Comparison of ENCODE assay signal across 9 cellular contexts in genomic region chr7:54546081-54546985, GRCh38. TPM values are rescaled to one million over a fixed set of nuclear protein-coding genes. Genes with fewer than 3 reads are reported as not detected.
DNase-seq lines count a peak whose midpoint lies in the region; ATAC-seq and TF ChIP-seq lines count a peak whose summit lies in the region.
"Had no signal": no experiment of that assay in that cellular context is flagged by ENCODE, and none has a peak within 500 bp of the region (broad histone marks: within the 10 kb centered on the region; RNA-seq: fewer than 3 reads in every experiment).

No MANE protein-coding gene starts in this region.

- H3K9ac ChIP-seq in IMR-90 (ENCODE audit: low read depth, low read length): no peak overlapping the region

- H3K27ac Mint-ChIP-seq in Calu3 (ENCODE audit: unreplicated experiment): no peak overlapping the region
- no peak overlapping the region for H3K27ac Mint-ChIP-seq in nephron

- H3K27me3 Mint-ChIP-seq in Calu3 (ENCODE audit: unreplicated experiment) (peaks cover 67% of the 10 kb centered on the region), nephron (ENCODE audit: low read depth) (peaks cover 74% of the 10 kb centered on the region)

- H3K27me3 ChIP-seq in IMR-90 (ENCODE audit: control insufficient read depth, insufficient read depth, low read length): peaks cover 24% of the 10 kb centered on the region

- peak overlapping the region; percentile 71 for H3K4me3 Mint-ChIP-seq in Calu3 (ENCODE audit: low read depth, unreplicated experiment)
- peak overlapping the region; percentile 9 to 65 (median 55) for H3K4me3 Mint-ChIP-seq in nephron

- no peak overlapping the region for H4K8ac ChIP-seq in IMR-90 (ENCODE audit: low read depth in 2 of 2, low read length in 2 of 2)

- H3K36me3 Mint-ChIP-seq in Calu3 (ENCODE audit: insufficient read depth, unreplicated experiment): no peaks in the 10 kb centered on the region
- H3K36me3 Mint-ChIP-seq in nephron (ENCODE audit: low read depth): no peaks in the 10 kb centered on the region

- H3K79me1 ChIP-seq in IMR-90 (ENCODE audit: low read depth in 1 of 2, low read length in 2 of 2): no peaks in the 10 kb centered on the region

- H2BK15ac ChIP-seq in IMR-90 (ENCODE audit: low read depth, low read length): no peak overlapping the region

- no peak overlapping the region for H3K18ac ChIP-seq in IMR-90 (ENCODE audit: low read depth, low read length)

- no peak overlapping the region for H3K27ac ChIP-seq in IMR-90 (ENCODE audit: insufficient read depth, low read length)

- TF ChIP-seq CTCF in Calu3 (IDR thresholded peaks at IDR 0.05; ENCODE audit: unreplicated experiment) (peak; percentile 50), IMR-90 (conservative IDR thresholded peaks at IDR 0.05; ENCODE audit: low read depth, low read length) (no peak), nephron (IDR thresholded peaks at IDR 0.05; ENCODE audit: unreplicated experiment in 3 of 3) (peak in 2 of 3 experiments; percentile 19 to 33)

- CTCF ChIA-PET in Calu3 (lab: Charles Lee) (interaction anchor here (1.0 to 1.4 kb wide), 3 partner anchors 10 to 159 kb away, joined by 3 to 7 read pairs (median 4); no protein-coding TSS in a partner anchor), IMR-90 (lab: Yijun Ruan, JAX) (no interaction called here)

- H3K9me1 ChIP-seq in IMR-90 (ENCODE audit: insufficient read depth, low read length): no peaks in the 10 kb centered on the region

- no peak for TF ChIP-seq RAD21 in IMR-90 (IDR thresholded peaks at IDR 0.05; ENCODE audit: low read length)

- H2BK20ac ChIP-seq in IMR-90 (ENCODE audit: low read depth, low read length): no peak overlapping the region

- no peak for TF ChIP-seq POLR2A in IMR-90 (IDR thresholded peaks at IDR 0.05; ENCODE audit: low read depth, low read length)

- peak overlapping the region; percentile 16 for H2AK9ac ChIP-seq in IMR-90 (replicated peaks; ENCODE audit: low read depth, low read length, poor library complexity)

- no peak overlapping the region for H2BK5ac ChIP-seq in IMR-90 (ENCODE audit: low read depth, low read length, poor library complexity, severe bottlenecking)

- DNase-seq in Calu3: peak; percentile 83
- DNase-seq in IMR-90: no peak
- peak; percentile 38 to 65 for DNase-seq in T47D (ENCODE audit: low read depth in 1 of 2, low spot score in 1 of 2)
- DNase-seq in NCI-H1105 (lab: John Stamatoyannopoulos, UW): no peak
- no peak for DNase-seq in NCI-H2196 treated with DMSO at 0.1 percent for 48 hours (lab: John Stamatoyannopoulos, UW; ENCODE audit: unreplicated experiment)
- DNase-seq in NK-92 (lab: John Stamatoyannopoulos, UW; ENCODE audit: unreplicated experiment): no peak
- DNase-seq in NK-92 treated with Interleukin-12 subunit alpha and Interleukin-12 subunit beta, amount 100 ng/mL, for 24 hours (lab: John Stamatoyannopoulos, UW): no peak
- DNase-seq: NCI-H1436 treated with DMSO at 0.1 percent for 48 hours had no signal

- H4K5ac ChIP-seq in IMR-90 (ENCODE audit: low read depth, low read length): no peak overlapping the region

- peak overlapping the region; percentile 63 for H2AFZ ChIP-seq in IMR-90 (replicated peaks; ENCODE audit: low read length, poor library complexity)

- in situ Hi-C loops in IMR-90 (cut with MboI; ENCODE audit: low sequenced_read_pairs) (no loop called here), T47D (cut with HindIII; ENCODE audit: low pct_unique_long_range_greater_than_20kb, low sequenced_read_pairs) (no loop called here)

- H3K56ac ChIP-seq in IMR-90 (ENCODE audit: extremely low read depth, insufficient read depth, low read length): no peak overlapping the region

- no peak overlapping the region for H3K4ac ChIP-seq in IMR-90 (ENCODE audit: low read depth, low read length)

- H3K4me3 ChIP-seq in IMR-90 (ENCODE audit: insufficient read depth, low read depth, low read length): no peak overlapping the region

- no peak overlapping the region for H3K4me2 ChIP-seq in IMR-90 (ENCODE audit: low read depth, low read length)

- no peak; the same call in 1 of the 2 replicates for ATAC-seq in IMR-90 (ENCODE audit: low read depth)

- H3K4me1 Mint-ChIP-seq in Calu3 (ENCODE audit: low read depth, unreplicated experiment) (no peaks in the 10 kb centered on the region), nephron (peaks cover 20% of the 10 kb centered on the region)

- dilution Hi-C loops in IMR-90 (cut with HindIII; ENCODE audit: low sequenced_read_pairs, unreplicated experiment): no loop called here

- no peak overlapping the region for H3K14ac ChIP-seq in IMR-90 (replicated peaks; ENCODE audit: low read depth, low read length)

- H3K4me1 ChIP-seq in IMR-90 (ENCODE audit: control insufficient read depth, insufficient read depth, low read length): no peaks in the 10 kb centered on the region

- H3K36me3 ChIP-seq in IMR-90 (ENCODE audit: control insufficient read depth, insufficient read depth, low read length): no peaks in the 10 kb centered on the region

- intact Hi-C loops in Calu3 (cut with micrococcal nuclease; ENCODE audit: unreplicated experiment): no loop called here
- intact Hi-C loops in IMR-90 (cut with micrococcal nuclease): no loop called here

- H4K20me1 ChIP-seq in IMR-90 (ENCODE audit: insufficient read depth, low read length): no peaks in the 10 kb centered on the region

- no peak overlapping the region for H4K91ac ChIP-seq in IMR-90 (ENCODE audit: insufficient read depth, low read depth, low read length)

- BruUV-seq in Calu3 (replicated peaks; lab: Mats Ljungman, UMichigan) (no TSS peak), IMR-90 (replicated peaks; lab: Mats Ljungman, UMichigan) (no TSS peak)

- no peak overlapping the region for H3K23ac ChIP-seq in IMR-90 (ENCODE audit: low read depth, low read length)

- no peak overlapping the region for H2BK120ac ChIP-seq in IMR-90 (ENCODE audit: low read depth, low read length)

- H3K9me3 Mint-ChIP-seq in Calu3 (ENCODE audit: low read depth, unreplicated experiment) (no peaks in the 10 kb centered on the region), nephron (peaks cover 5% of the 10 kb centered on the region)

- POLR2A ChIA-PET in IMR-90 (lab: Charles Lee; ENCODE audit: unreplicated experiment): no interaction called here

- no peaks in the 10 kb centered on the region for H3K9me3 ChIP-seq in IMR-90 (ENCODE audit: control insufficient read depth, insufficient read depth, low read length)

- H2AK5ac ChIP-seq in IMR-90 (ENCODE audit: low read depth, low read length): no peak overlapping the region

- WGBS in IMR-90 (ENCODE audit: extremely low coverage in 2 of 2, insufficient read length in 1 of 2), 2 experiments: 1% methylated on average over 42 of the region's 80 CpGs; no CpG with 5 or more reads in 1 of the 2 experiments

TF ChIP-seq in IMR-90, 13 proteins besides CTCF, POLR2A, EP300 and RAD21:
- TF ChIP-seq RFX5 (IDR thresholded peaks at IDR 0.05; ENCODE audit: low read depth, low read length) (no peak), SMC3 (IDR thresholded peaks at IDR 0.05; ENCODE audit: low read depth, low read length) (no peak), BHLHE40 (IDR thresholded peaks at IDR 0.05; ENCODE audit: low read depth, low read length) (no peak), MXI1 (IDR thresholded peaks at IDR 0.05; ENCODE audit: borderline replicate concordance, low read depth, low read length) (no peak), CEBPB (IDR thresholded peaks at IDR 0.05; ENCODE audit: low read depth, low read length) (no peak), CHD1 (IDR thresholded peaks at IDR 0.05; ENCODE audit: low read depth, low read length) (no peak), FOS (IDR thresholded peaks at IDR 0.05; ENCODE audit: low read depth, low read length) (no peak), MAFK (IDR thresholded peaks at IDR 0.05; ENCODE audit: low read depth, low read length) (no peak), NFE2L2 (IDR thresholded peaks at IDR 0.05; ENCODE audit: low read depth, low read length) (no peak), RCOR1 (IDR thresholded peaks at IDR 0.05; ENCODE audit: insufficient replicate concordance, low read length) (no peak), MAZ (IDR thresholded peaks at IDR 0.05; ENCODE audit: borderline replicate concordance, low read depth, low read length) (no peak), ELK1 (IDR thresholded peaks at IDR 0.05; ENCODE audit: borderline replicate concordance, low read depth, low read length) (no peak)
- TF ChIP-seq, protein P1, sequence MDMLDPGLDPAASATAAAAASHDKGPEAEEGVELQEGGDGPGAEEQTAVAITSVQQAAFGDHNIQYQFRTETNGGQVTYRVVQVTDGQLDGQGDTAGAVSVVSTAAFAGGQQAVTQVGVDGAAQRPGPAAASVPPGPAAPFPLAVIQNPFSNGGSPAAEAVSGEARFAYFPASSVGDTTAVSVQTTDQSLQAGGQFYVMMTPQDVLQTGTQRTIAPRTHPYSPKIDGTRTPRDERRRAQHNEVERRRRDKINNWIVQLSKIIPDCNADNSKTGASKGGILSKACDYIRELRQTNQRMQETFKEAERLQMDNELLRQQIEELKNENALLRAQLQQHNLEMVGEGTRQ (IDR thresholded peaks at IDR 0.05; ENCODE audit: low read depth, low read length): no peak

RNA-seq across cellular contexts. Expression of gene VSTM2A, which starts 4.2 kb away (rescaled TPM):
- not detected in 2 replicates for total RNA-seq in Calu3 (2022)
- not detected in 2 replicates for total RNA-seq in IMR-90 (2012; rRNA removed)
- not detected in 2 replicates for polyA plus RNA-seq in IMR-90 (2012; rRNA removed)
- polyA plus RNA-seq in IMR-90 (2012; cell fraction: cytosol; rRNA removed): not detected in 2 replicates
- polyA plus RNA-seq in IMR-90 (2012; cell fraction: nucleus; rRNA removed; ENCODE audit: low replicate concordance): not detected in 2 replicates

Comparison
In these comparisons a context has a peak if more than half of its experiments do, and no peak if none do; other contexts are left out.
1. DNase-seq: peak in Calu3 (single experiment) and T47D (2 of 2); none in IMR-90 (single experiment), NCI-H1105 (single experiment), NCI-H2196 treated with DMSO at 0.1 percent for 48 hours (single experiment), NK-92 (single experiment) and NK-92 treated with Interleukin-12 subunit alpha and Interleukin-12 subunit beta, amount 100 ng/mL, for 24 hours (single experiment).